Comparison of ENCODE assay signal across 21 cellular contexts in the genomic region with DNA sequence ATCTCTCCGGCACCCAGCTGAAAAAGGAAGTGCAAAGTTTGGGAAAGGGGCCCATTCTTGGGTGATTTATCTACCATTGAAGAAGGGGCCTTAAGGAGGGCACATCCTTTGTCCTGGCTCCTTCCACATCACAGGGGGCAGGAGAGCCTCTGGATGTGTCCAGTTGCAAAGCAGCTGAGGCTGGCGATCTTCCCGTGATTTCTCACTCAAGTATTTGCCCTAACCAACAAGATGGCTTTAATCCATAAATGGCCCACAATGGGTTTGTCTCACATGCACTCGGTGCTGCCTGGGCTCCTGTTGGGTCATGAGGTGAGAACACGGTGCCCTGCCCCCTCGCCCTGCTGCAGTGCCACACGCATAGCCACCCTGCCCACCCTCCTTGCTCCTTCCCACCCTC. TPM values are rescaled to one million over a fixed set of nuclear protein-coding genes. Genes with fewer than 3 reads are reported as not detected.
"Had no signal": no experiment of that assay in that cellular context is flagged by ENCODE, and none has a peak within 500 bp of the region (broad histone marks: within the 10 kb centered on the region; RNA-seq: fewer than 3 reads in every experiment).

No MANE protein-coding gene starts in this region.

- H3K4me3 Mint-ChIP-seq: activated CD4-positive, alpha-beta T cell treated with anti-CD3 and anti-CD28 coated beads, Interleukin-2, amount 10 ng/mL, durations not matched to agents 7 days and 5 days; activated CD8-positive, alpha-beta T cell treated with anti-CD3 and anti-CD28 coated beads, Interleukin-2, amount 10 ng/mL, durations not matched to agents 7 days and 5 days; activated naive CD4-positive, alpha-beta T cell treated with anti-CD3 and anti-CD28 coated beads, Interleukin-2, amount 50 U/mL, for 24 hours; activated T-cell treated with anti-CD3 and anti-CD28 coated beads, Interleukin-2, amount 50 U/mL, for 72 hours; stimulated activated naive CD8-positive, alpha-beta T cell treated with anti-CD3 and anti-CD28 coated beads, Interleukin-15, Interleukin-2, amounts not matched to agents 100 ng/mL and 50 ng/mL, for 24 hours had no signal

- H3K9me3 Mint-ChIP-seq: activated naive CD4-positive, alpha-beta T cell treated with anti-CD3 and anti-CD28 coated beads, Interleukin-2, amount 50 U/mL, for 24 hours had no signal

- H3K9me3 ChIP-seq: ascending aorta, psoas muscle had no signal

- H3K36me3 ChIP-seq: ascending aorta, gastroesophageal sphincter, heart left ventricle had no signal

- H3K27ac Mint-ChIP-seq: activated CD8-positive, alpha-beta T cell treated with anti-CD3 and anti-CD28 coated beads, Interleukin-2, amount 10 ng/mL, durations not matched to agents 7 days and 5 days; activated naive CD4-positive, alpha-beta T cell treated with anti-CD3 and anti-CD28 coated beads, Interleukin-2, amount 50 U/mL, for 24 hours; activated T-cell treated with anti-CD3 and anti-CD28 coated beads, Interleukin-2, amount 50 U/mL, for 72 hours; stimulated activated naive CD8-positive, alpha-beta T cell treated with anti-CD3 and anti-CD28 coated beads, Interleukin-15, Interleukin-2, amounts not matched to agents 100 ng/mL and 50 ng/mL, for 24 hours had no signal

- H3K36me3 Mint-ChIP-seq: activated naive CD4-positive, alpha-beta T cell treated with anti-CD3 and anti-CD28 coated beads, Interleukin-2, amount 50 U/mL, for 24 hours had no signal

- H3K4me1 ChIP-seq: ascending aorta, psoas muscle had no signal

- H3K27ac ChIP-seq: ascending aorta, gastroesophageal sphincter, heart left ventricle, psoas muscle had no signal

- H3K27me3 ChIP-seq: ascending aorta, gastroesophageal sphincter, heart left ventricle had no signal

- H3K4me3 ChIP-seq: ascending aorta, gastroesophageal sphincter, heart left ventricle, psoas muscle had no signal

- DNase-seq: activated CD4-positive, alpha-beta T cell treated with anti-CD3 and anti-CD28 coated beads, Interleukin-2, amount 10 ng/mL, durations not matched to agents 7 days and 5 days; activated CD8-positive, alpha-beta T cell treated with anti-CD3 and anti-CD28 coated beads, Interleukin-2, amount 10 ng/mL, durations not matched to agents 7 days and 5 days; activated gamma-delta T cell; activated T-cell treated with anti-CD3 and anti-CD28 coated beads, Interleukin-2, amount 50 U/mL, for 72 hours; erythroblast; heart left ventricle; kidney; psoas muscle; small intestine; stimulated activated CD4-positive, alpha-beta T cell treated with anti-CD3 and anti-CD28 coated beads, Interleukin-15, amount 100 ng/mL, for 24 hours; stimulated activated CD4-positive, alpha-beta T cell treated with anti-CD3 and anti-CD28 coated beads, Interleukin-2, amount 100 ng/mL, for 48 hours; T-helper 9 cell had no signal

RNA-seq across cellular contexts. Expression of gene FRMPD2, which starts 14.2 kb away (rescaled TPM):
- total RNA-seq: activated CD4-positive, alpha-beta T cell treated with anti-CD3 and anti-CD28 coated beads, Interleukin-2, amount 10 ng/mL, durations not matched to agents 7 days and 5 days; activated CD8-positive, alpha-beta T cell treated with anti-CD3 and anti-CD28 coated beads, Interleukin-2, amount 10 ng/mL, durations not matched to agents 7 days and 5 days; activated T-cell treated with anti-CD3 and anti-CD28 coated beads, Interleukin-2, amount 50 U/mL, for 72 hours; ascending aorta; cardiac septum; left lobe of liver; myocyte; omental fat pad; psoas muscle had no signal
- polyA plus RNA-seq: adipose tissue, heart left ventricle, small intestine had no signal
